In the genomic region with DNA sequence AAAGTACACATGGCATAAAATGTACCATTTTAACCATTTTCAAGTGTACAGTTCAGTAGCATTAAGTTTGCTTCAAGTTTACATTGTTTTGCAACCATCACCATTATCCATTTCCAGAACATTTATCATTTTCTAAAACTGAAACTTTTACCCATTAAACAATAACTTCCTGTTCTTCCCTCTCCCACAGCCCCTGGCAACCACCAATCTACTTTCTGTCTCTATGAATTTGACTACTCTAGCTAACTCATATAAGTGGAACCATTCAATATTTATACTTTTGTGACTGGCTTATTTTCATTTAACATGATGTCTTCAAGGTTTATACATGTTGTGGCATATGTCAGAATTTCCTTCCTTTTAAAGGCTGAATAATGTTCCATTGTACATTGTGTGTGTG, we compare ENCODE assay signal across 1 cellular context.
TF ChIP-seq lines count a peak whose summit lies in the region.

No MANE protein-coding gene starts in this region.

TF ChIP-seq in GM12878, 131 proteins besides CTCF, POLR2A, EP300 and RAD21:
- no peak for TF ChIP-seq SREBF2 (IDR thresholded peaks at IDR 0.05; ENCODE audit: low read length)
- TF ChIP-seq MTA3 (IDR thresholded peaks at IDR 0.05; ENCODE audit: borderline replicate concordance, low read length) = no peak
- no peak for TF ChIP-seq POU2F2 (IDR thresholded peaks at IDR 0.05; ENCODE audit: borderline replicate concordance, low read depth, low read length)
- TF ChIP-seq ZNF217 (IDR thresholded peaks at IDR 0.05) = no peak
- TF ChIP-seq FOS (IDR thresholded peaks at IDR 0.05; ENCODE audit: borderline replicate concordance, extremely low read depth, insufficient read length) = no peak
- no peak for TF ChIP-seq SREBF1 (IDR thresholded peaks at IDR 0.05; ENCODE audit: low read length)
- TF ChIP-seq NR2F1 (conservative IDR thresholded peaks at IDR 0.05) = no peak
- TF ChIP-seq, protein P1, sequence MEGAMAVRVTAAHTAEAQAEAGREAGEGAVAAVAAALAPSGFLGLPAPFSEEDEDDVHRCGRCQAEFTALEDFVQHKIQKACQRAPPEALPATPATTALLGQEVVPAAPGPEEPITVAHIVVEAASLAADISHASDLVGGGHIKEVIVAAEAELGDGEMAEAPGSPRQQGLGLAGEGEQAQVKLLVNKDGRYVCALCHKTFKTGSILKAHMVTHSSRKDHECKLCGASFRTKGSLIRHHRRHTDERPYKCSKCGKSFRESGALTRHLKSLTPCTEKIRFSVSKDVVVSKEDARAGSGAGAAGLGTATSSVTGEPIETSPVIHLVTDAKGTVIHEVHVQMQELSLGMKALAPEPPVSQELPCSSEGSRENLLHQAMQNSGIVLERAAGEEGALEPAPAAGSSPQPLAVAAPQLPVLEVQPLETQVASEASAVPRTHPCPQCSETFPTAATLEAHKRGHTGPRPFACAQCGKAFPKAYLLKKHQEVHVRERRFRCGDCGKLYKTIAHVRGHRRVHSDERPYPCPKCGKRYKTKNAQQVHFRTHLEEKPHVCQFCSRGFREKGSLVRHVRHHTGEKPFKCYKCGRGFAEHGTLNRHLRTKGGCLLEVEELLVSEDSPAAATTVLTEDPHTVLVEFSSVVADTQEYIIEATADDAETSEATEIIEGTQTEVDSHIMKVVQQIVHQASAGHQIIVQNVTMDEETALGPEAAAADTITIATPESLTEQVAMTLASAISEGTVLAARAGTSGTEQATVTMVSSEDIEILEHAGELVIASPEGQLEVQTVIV (IDR thresholded peaks at IDR 0.05; ENCODE audit: borderline replicate concordance, partially characterized antibody) = no peak
- TF ChIP-seq PML (IDR thresholded peaks at IDR 0.05; ENCODE audit: low read length) = no peak
- TF ChIP-seq, protein P2, sequence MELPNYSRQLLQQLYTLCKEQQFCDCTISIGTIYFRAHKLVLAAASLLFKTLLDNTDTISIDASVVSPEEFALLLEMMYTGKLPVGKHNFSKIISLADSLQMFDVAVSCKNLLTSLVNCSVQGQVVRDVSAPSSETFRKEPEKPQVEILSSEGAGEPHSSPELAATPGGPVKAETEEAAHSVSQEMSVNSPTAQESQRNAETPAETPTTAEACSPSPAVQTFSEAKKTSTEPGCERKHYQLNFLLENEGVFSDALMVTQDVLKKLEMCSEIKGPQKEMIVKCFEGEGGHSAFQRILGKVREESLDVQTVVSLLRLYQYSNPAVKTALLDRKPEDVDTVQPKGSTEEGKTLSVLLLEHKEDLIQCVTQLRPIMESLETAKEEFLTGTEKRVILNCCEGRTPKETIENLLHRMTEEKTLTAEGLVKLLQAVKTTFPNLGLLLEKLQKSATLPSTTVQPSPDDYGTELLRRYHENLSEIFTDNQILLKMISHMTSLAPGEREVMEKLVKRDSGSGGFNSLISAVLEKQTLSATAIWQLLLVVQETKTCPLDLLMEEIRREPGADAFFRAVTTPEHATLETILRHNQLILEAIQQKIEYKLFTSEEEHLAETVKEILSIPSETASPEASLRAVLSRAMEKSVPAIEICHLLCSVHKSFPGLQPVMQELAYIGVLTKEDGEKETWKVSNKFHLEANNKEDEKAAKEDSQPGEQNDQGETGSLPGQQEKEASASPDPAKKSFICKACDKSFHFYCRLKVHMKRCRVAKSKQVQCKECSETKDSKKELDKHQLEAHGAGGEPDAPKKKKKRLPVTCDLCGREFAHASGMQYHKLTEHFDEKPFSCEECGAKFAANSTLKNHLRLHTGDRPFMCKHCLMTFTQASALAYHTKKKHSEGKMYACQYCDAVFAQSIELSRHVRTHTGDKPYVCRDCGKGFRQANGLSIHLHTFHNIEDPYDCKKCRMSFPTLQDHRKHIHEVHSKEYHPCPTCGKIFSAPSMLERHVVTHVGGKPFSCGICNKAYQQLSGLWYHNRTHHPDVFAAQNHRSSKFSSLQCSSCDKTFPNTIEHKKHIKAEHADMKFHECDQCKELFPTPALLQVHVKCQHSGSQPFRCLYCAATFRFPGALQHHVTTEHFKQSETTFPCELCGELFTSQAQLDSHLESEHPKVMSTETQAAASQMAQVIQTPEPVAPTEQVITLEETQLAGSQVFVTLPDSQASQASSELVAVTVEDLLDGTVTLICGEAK (IDR thresholded peaks at IDR 0.05; ENCODE audit: borderline replicate concordance) = no peak
- TF ChIP-seq RAD51 (IDR thresholded peaks at IDR 0.05) = no peak
- TF ChIP-seq BRCA1 (IDR thresholded peaks at IDR 0.05; ENCODE audit: low read depth, low read length) = no peak
- TF ChIP-seq STAT3 (IDR thresholded peaks at IDR 0.05; ENCODE audit: low read depth, low read length) = no peak
- no peak for TF ChIP-seq BHLHE40 (IDR thresholded peaks at IDR 0.05; ENCODE audit: borderline replicate concordance in 1 of 2, low read depth in 2 of 2, low read length in 1 of 2)
- TF ChIP-seq NFIC (IDR thresholded peaks at IDR 0.05; ENCODE audit: low read depth, low read length) = no peak
